In the genomic region with DNA sequence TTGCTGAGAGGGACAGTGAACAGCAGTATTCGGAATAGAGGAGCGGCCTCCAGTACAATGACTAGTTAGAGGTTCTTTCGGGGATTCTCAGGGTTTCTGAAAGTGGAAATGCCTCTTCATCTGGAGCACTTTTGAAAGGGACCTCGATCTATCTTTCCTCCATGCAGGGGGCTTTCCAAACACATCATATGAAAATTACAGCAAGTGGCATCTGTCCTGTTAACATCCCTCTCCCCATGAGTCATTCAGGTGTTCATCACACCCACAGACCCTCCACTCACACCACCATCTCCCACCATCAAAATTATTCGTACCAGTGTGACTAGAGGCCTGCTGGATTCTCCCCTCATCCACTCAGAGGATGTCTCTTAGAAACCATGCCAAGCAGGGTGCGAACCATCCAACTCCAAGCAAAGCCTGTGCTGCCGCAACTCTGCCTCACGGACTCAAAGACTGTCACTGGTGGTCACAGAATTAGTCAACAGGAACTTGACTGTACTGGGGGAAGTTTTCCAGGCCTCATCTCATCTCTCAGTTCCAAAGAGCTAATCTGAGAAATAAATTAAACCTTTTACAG, we compare ENCODE assay signal across 9 cellular contexts.
A peak's percentile ranks its signal among the peaks of the same experiment; 100 is the strongest.
DNase-seq lines count a peak whose midpoint lies in the region; ATAC-seq and TF ChIP-seq lines count a peak whose summit lies in the region.
"Had no signal": no experiment of that assay in that cellular context is flagged by ENCODE, and none has a peak within 500 bp of the region (broad histone marks: within the 10 kb centered on the region; RNA-seq: fewer than 3 reads in every experiment).

No MANE protein-coding gene starts in this region.

- H4K20me1 ChIP-seq in SK-N-SH (ENCODE audit: insufficient read depth) = no peaks in the 10 kb centered on the region

- CTCF ChIA-PET in SK-N-SH (lab: Yijun Ruan, JAX) = no interaction called here

- no peak for TF ChIP-seq RAD21 in SK-N-SH (IDR thresholded peaks at IDR 0.05; ENCODE audit: low read length)

- H3K9me3 ChIP-seq in SK-N-SH = no peaks in the 10 kb centered on the region
- H3K9me3 ChIP-seq in heart right ventricle = no peaks in the 10 kb centered on the region

- no peaks in the 10 kb centered on the region for H3K36me3 ChIP-seq in SK-N-SH (replicated peaks in 1 of 2; ENCODE audit: control insufficient read depth in 1 of 2, insufficient read depth in 2 of 2, low read length in 1 of 2)
- H3K36me3 ChIP-seq in heart right ventricle = no peaks in the 10 kb centered on the region

- TF ChIP-seq EP300 in SK-N-SH (IDR thresholded peaks at IDR 0.05; ENCODE audit: borderline replicate concordance in 1 of 2, low read depth in 1 of 2, low read length in 1 of 2) = no peak

- no peaks in the 10 kb centered on the region for H3F3A ChIP-seq in SK-N-SH (replicated peaks; ENCODE audit: insufficient read depth)

- peaks cover 0 to 2% of the 10 kb centered on the region in 2 experiments; a peak in 1 of 4 replicates for H3K4me1 ChIP-seq in SK-N-SH (ENCODE audit: control insufficient read depth in 1 of 2, insufficient read depth in 2 of 2, low read depth in 1 of 2, low read length in 1 of 2)
- H3K4me1 ChIP-seq in heart right ventricle = no peaks in the 10 kb centered on the region

- TF ChIP-seq CTCF in SK-N-SH (IDR thresholded peaks at IDR 0.05) (no peak), heart right ventricle (IDR thresholded peaks at IDR 0.05) (no peak)

- peak; percentile 78 to 81 for DNase-seq in stimulated activated CD4-positive, alpha-beta T cell treated with anti-CD3 and anti-CD28 coated beads, Interleukin-2, amount 100 ng/mL, for 24 hours
- no peak for DNase-seq in SK-N-SH
- no peak for DNase-seq in heart right ventricle
- no peak for DNase-seq in SW 1271 (lab: John Stamatoyannopoulos, UW)
- no peak for DNase-seq in NCI-H2171 (lab: John Stamatoyannopoulos, UW)

- no peaks in the 10 kb centered on the region for H3K27me3 ChIP-seq in SK-N-SH (ENCODE audit: insufficient read depth)
- no peaks in the 10 kb centered on the region for H3K27me3 ChIP-seq in heart right ventricle

- no peak overlapping the region for H2AFZ ChIP-seq in SK-N-SH (ENCODE audit: low read depth)

- no peaks in the 10 kb centered on the region for H3K9me2 ChIP-seq in SK-N-SH

- no peak overlapping the region for H3K4me3 ChIP-seq in SK-N-SH (ENCODE audit: low read depth in 2 of 2, low read length in 1 of 2)
- no peak overlapping the region for H3K4me3 ChIP-seq in heart right ventricle

- intact Hi-C loops in heart right ventricle (cut with DNase I) = no loop called here

- 75% methylated on average over 8 of the region's 8 CpGs for WGBS in SK-N-SH (ENCODE audit: low lambda C conversion rate)
- WGBS in heart right ventricle, 2 donors = 85 to 89% methylated on average over 8 of the region's 8 CpGs

- H3K4me2 ChIP-seq in SK-N-SH = no peak overlapping the region

- no peak overlapping the region for H3K9ac ChIP-seq in SK-N-SH

- ATAC-seq in GM18868 (IDR thresholded peaks at IDR 0.05; ENCODE audit: unreplicated experiment) (peak; percentile 87), HG02759 (IDR thresholded peaks at IDR 0.05; ENCODE audit: unreplicated experiment) (peak; percentile 91), heart right ventricle (no peak)
- peak; percentile 94 for ATAC-seq in activated CD4-positive, CD25-positive, alpha-beta regulatory T cell treated with anti-CD3 and anti-CD28 coated beads, Interleukin-2, amount 50 U/mL, for 24 hours

- POLR2A ChIA-PET in SK-N-SH (lab: Yijun Ruan, JAX) = no interaction called here

- H3K79me2 ChIP-seq in SK-N-SH (ENCODE audit: insufficient read depth) = no peaks in the 10 kb centered on the region

- no peak overlapping the region for H3K27ac ChIP-seq in SK-N-SH (ENCODE audit: low read depth in 2 of 2, low read length in 1 of 2)
- H3K27ac ChIP-seq in heart right ventricle = no peak overlapping the region
- H3K27ac ChIP-seq: epithelial cell of prostate had no signal

TF ChIP-seq in SK-N-SH, 30 proteins besides CTCF, POLR2A, EP300 and RAD21:
- TF ChIP-seq TCF12 (IDR thresholded peaks at IDR 0.05) (no peak), TAF1 (IDR thresholded peaks at IDR 0.05; ENCODE audit: borderline replicate concordance, low read depth, low read length) (no peak), GABPA (IDR thresholded peaks at IDR 0.05; ENCODE audit: low read depth) (no peak), FOXM1 (IDR thresholded peaks at IDR 0.05; ENCODE audit: low read depth) (no peak), RCOR1 (IDR thresholded peaks at IDR 0.05; ENCODE audit: low read length) (no peak)
- TF ChIP-seq, protein P1, sequence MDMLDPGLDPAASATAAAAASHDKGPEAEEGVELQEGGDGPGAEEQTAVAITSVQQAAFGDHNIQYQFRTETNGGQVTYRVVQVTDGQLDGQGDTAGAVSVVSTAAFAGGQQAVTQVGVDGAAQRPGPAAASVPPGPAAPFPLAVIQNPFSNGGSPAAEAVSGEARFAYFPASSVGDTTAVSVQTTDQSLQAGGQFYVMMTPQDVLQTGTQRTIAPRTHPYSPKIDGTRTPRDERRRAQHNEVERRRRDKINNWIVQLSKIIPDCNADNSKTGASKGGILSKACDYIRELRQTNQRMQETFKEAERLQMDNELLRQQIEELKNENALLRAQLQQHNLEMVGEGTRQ (IDR thresholded peaks at IDR 0.05; ENCODE audit: borderline replicate concordance, low read depth, low read length) = no peak
- TF ChIP-seq, protein P2, sequence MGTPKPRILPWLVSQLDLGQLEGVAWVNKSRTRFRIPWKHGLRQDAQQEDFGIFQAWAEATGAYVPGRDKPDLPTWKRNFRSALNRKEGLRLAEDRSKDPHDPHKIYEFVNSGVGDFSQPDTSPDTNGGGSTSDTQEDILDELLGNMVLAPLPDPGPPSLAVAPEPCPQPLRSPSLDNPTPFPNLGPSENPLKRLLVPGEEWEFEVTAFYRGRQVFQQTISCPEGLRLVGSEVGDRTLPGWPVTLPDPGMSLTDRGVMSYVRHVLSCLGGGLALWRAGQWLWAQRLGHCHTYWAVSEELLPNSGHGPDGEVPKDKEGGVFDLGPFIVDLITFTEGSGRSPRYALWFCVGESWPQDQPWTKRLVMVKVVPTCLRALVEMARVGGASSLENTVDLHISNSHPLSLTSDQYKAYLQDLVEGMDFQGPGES (IDR thresholded peaks at IDR 0.05; ENCODE audit: low read depth, low read length) = no peak
- TF ChIP-seq, protein P3, sequence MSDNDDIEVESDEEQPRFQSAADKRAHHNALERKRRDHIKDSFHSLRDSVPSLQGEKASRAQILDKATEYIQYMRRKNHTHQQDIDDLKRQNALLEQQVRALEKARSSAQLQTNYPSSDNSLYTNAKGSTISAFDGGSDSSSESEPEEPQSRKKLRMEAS (IDR thresholded peaks at IDR 0.05; ENCODE audit: low read depth) = no peak

Comparison
In these comparisons a context has a peak if more than half of its experiments do, and no peak if none do; other contexts are left out.
1. ATAC-seq: peak in GM18868 (single experiment), HG02759 (single experiment) and activated CD4-positive, CD25-positive, alpha-beta regulatory T cell treated with anti-CD3 and anti-CD28 coated beads, Interleukin-2, amount 50 U/mL, for 24 hours (2 of 2); none in heart right ventricle (0 of 8).
2. DNase-seq: peak in stimulated activated CD4-positive, alpha-beta T cell treated with anti-CD3 and anti-CD28 coated beads, Interleukin-2, amount 100 ng/mL, for 24 hours (2 of 2); none in SK-N-SH (single experiment), heart right ventricle (0 of 2), SW 1271 (0 of 2) and NCI-H2171 (single experiment).